13 cellular contexts compared by ENCODE assay signal in genomic region chr21:15003463-15004135, GRCh38.
DNase-seq lines count a peak whose midpoint lies in the region; ATAC-seq and TF ChIP-seq lines count a peak whose summit lies in the region.
"Had no signal": no experiment of that assay in that cellular context is flagged by ENCODE, and none has a peak within 500 bp of the region (broad histone marks: within the 10 kb centered on the region; RNA-seq: fewer than 3 reads in every experiment).

No MANE protein-coding gene starts in this region.

- H3K9me3 ChIP-seq in WERI-Rb-1 (ENCODE audit: severe bottlenecking): no peaks in the 10 kb centered on the region

- no peaks in the 10 kb centered on the region for H3K27me3 ChIP-seq in WERI-Rb-1 (ENCODE audit: insufficient read depth, low read depth, severe bottlenecking)
- H3K27me3 ChIP-seq: hepatocyte had no signal

- no peak for TF ChIP-seq CTCF in WERI-Rb-1 (IDR thresholded peaks at IDR 0.05; ENCODE audit: low read depth, low read length)

- no peak overlapping the region for H3K27ac ChIP-seq in WERI-Rb-1
- H3K27ac ChIP-seq: hepatocyte, parathyroid adenoma had no signal

- no peak for ATAC-seq in GM21576 (IDR thresholded peaks at IDR 0.05; ENCODE audit: unreplicated experiment)
- no peak for ATAC-seq in HG02588 (IDR thresholded peaks at IDR 0.05; ENCODE audit: unreplicated experiment)

- peak; percentile 84 for DNase-seq in DMS 273 (lab: John Stamatoyannopoulos, UW; ENCODE audit: unreplicated experiment)
- peak; percentile 80 for DNase-seq in NCI-H1105 (lab: John Stamatoyannopoulos, UW)
- DNase-seq in WERI-Rb-1: peak; percentile 61
- DNase-seq in myocyte (ENCODE audit: low read depth): peak; percentile 90
- DNase-seq in stimulated activated CD8-positive, alpha-beta memory T cell treated with anti-CD3 and anti-CD28 coated beads, Interleukin-4, amount 100 ng/mL, for 48 hours: no peak
- DNase-seq in effector CD4-positive, alpha-beta T cell: no peak
- DNase-seq: activated CD4-positive, alpha-beta T cell treated with anti-CD3 and anti-CD28 coated beads for 1 hour; NCI-H2029 treated with DMSO at 0.1 percent for 48 hours; stimulated activated CD4-positive, alpha-beta T cell treated with anti-CD3 and anti-CD28 coated beads, Interleukin-15, amount 100 ng/mL, for 24 hours had no signal

- no peak overlapping the region for H3K4me3 ChIP-seq in WERI-Rb-1 (ENCODE audit: low read depth, low read length)
- H3K4me3 ChIP-seq: hepatocyte had no signal

- H3K36me3 ChIP-seq in WERI-Rb-1: no peaks in the 10 kb centered on the region

Comparison
In these comparisons a context has a peak if more than half of its experiments do, and no peak if none do; other contexts are left out.
1. DNase-seq: peak in DMS 273 (single experiment), NCI-H1105 (single experiment), WERI-Rb-1 (single experiment) and myocyte (single experiment); none in stimulated activated CD8-positive, alpha-beta memory T cell treated with anti-CD3 and anti-CD28 coated beads, Interleukin-4, amount 100 ng/mL, for 48 hours (single experiment) and effector CD4-positive, alpha-beta T cell (single experiment).